In the genomic region with DNA sequence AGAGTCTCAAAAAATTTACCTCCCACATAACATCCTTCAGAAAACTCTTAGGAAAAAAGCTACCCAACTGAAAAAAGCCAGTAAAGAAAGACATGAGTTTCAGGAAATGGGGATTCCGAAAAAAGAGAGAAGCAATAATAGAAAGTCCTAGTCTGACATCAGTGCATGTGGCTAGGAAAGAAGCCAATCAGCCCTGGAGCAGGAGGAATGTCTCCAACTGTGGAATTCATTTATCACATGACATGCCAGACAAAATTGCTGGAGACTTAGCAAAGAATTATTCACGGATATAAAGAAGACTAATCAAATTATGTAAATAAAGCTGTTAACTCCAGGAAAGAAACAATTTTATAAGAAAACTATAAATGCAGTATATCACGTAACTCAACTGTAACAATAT, we compare ENCODE assay signal across 16 cellular contexts.
A peak's percentile ranks its signal among the peaks of the same experiment; 100 is the strongest.
DNase-seq lines count a peak whose midpoint lies in the region; ATAC-seq and TF ChIP-seq lines count a peak whose summit lies in the region.
"Had no signal": no experiment of that assay in that cellular context is flagged by ENCODE, and none has a peak within 500 bp of the region (broad histone marks: within the 10 kb centered on the region; RNA-seq: fewer than 3 reads in every experiment).

No MANE protein-coding gene starts in this region.

- peak; percentile 22 for DNase-seq in BJ (ENCODE audit: low read depth)
- DNase-seq in MG63: peak; percentile 6
- peak; percentile 35 for DNase-seq in astrocyte of the hippocampus (ENCODE audit: low read depth, low spot score)
- no peak for DNase-seq in activated CD4-positive, alpha-beta T cell treated with anti-CD3 and anti-CD28 coated beads for 48 hours
- no peak for DNase-seq in gastrocnemius medialis
- DNase-seq in left lobe of liver (ENCODE audit: low spot score): no peak
- DNase-seq: BE2C; CD8-positive, alpha-beta T cell; COR-L47; DMS153; DMS79 treated with DMSO at 0.1 percent for 48 hours; GF-D8; GM23248; H7 had no signal

- CTCF ChIA-PET in BJ (lab: Yijun Ruan, JAX): no interaction called here

- no peak overlapping the region for H3K27ac ChIP-seq in gastrocnemius medialis
- H3K27ac ChIP-seq: GM23248 had no signal

- no peak overlapping the region for H3K4me3 ChIP-seq in BJ (ENCODE audit: low read depth, low read length)
- H3K4me3 ChIP-seq in MG63: no peak overlapping the region
- H3K4me3 ChIP-seq in gastrocnemius medialis: no peak overlapping the region
- H3K4me3 ChIP-seq: GM23248 had no signal

- POLR2A ChIA-PET in BJ (lab: Charles Lee): no interaction called here

- in situ Hi-C loops in gastrocnemius medialis (cut with MboI; ENCODE audit: low sequenced_read_pairs in 4 of 4): no loop called here

- no peak for TF ChIP-seq CTCF in BJ (IDR thresholded peaks at IDR 0.05; ENCODE audit: insufficient read depth, low read depth, low read length)
- no peak for TF ChIP-seq CTCF in gastrocnemius medialis (IDR thresholded peaks at IDR 0.05 in 4 of 5, conservative IDR thresholded peaks at IDR 0.05 in 1 of 5)

- no peak for TF ChIP-seq POLR2A in gastrocnemius medialis (IDR thresholded peaks at IDR 0.05)

- H3K9me3 ChIP-seq in MG63: no peaks in the 10 kb centered on the region; the same call in 1 of the 2 replicates
- H3K9me3 ChIP-seq in gastrocnemius medialis: no peaks in the 10 kb centered on the region
- H3K9me3 ChIP-seq: BE2C had no signal

- intact Hi-C loops in gastrocnemius medialis (cut with DNase I; ENCODE audit: low total_unique reads): no loop called here

- no peak for ATAC-seq in gastrocnemius medialis
- ATAC-seq in left lobe of liver: no peak
- no peak for ATAC-seq in GM19455 (IDR thresholded peaks at IDR 0.05; ENCODE audit: unreplicated experiment)
- ATAC-seq: CD8-positive, alpha-beta T cell; HepG2 had no signal

- H3K36me3 ChIP-seq in BJ (ENCODE audit: control insufficient read depth, insufficient read depth, low read length) (no peaks in the 10 kb centered on the region), MG63 (no peaks in the 10 kb centered on the region), gastrocnemius medialis (no peaks in the 10 kb centered on the region)
- H3K36me3 ChIP-seq: BE2C had no signal

- H3K27me3 ChIP-seq in BJ (ENCODE audit: control insufficient read depth, insufficient read depth, low read length) (no peaks in the 10 kb centered on the region), MG63 (no peaks in the 10 kb centered on the region), gastrocnemius medialis (no peaks in the 10 kb centered on the region)
- H3K27me3 ChIP-seq: BE2C had no signal

- H3K4me1 ChIP-seq in gastrocnemius medialis: no peaks in the 10 kb centered on the region
- H3K4me1 ChIP-seq: BE2C had no signal

Comparison
In these comparisons a context has a peak if more than half of its experiments do, and no peak if none do; other contexts are left out.
1. DNase-seq: peak in BJ (single experiment), MG63 (single experiment) and astrocyte of the hippocampus (single experiment); none in activated CD4-positive, alpha-beta T cell treated with anti-CD3 and anti-CD28 coated beads for 48 hours (single experiment), gastrocnemius medialis (0 of 2) and left lobe of liver (single experiment).